Comparison of ENCODE assay signal across 6 cellular contexts in genomic region chr19:1237027-1237659, GRCh38. TPM values are rescaled to one million over a fixed set of nuclear protein-coding genes. Genes with fewer than 3 reads are reported as not detected.
DNase-seq lines count a peak whose midpoint lies in the region; ATAC-seq and TF ChIP-seq lines count a peak whose summit lies in the region.

No MANE protein-coding gene starts in this region.

- peaks cover 4% of the 10 kb centered on the region for H3K27me3 ChIP-seq in ovary

- intact Hi-C loops in ovary (cut with DNase I): loop anchor here in 1 of 4 donors (10.0 kb wide), 1 partner anchor 312 kb away; the partner anchor contains the start of gene ARID3A

- H3K4me3 ChIP-seq in cardiac fibroblast (replicated peaks in 1 of 2; ENCODE audit: low read depth in 2 of 2, low read length in 2 of 2) (peak overlapping the region; percentile 69 to 74), ovary (peak overlapping the region; percentile 37)

- WGBS in ovary, 3 donors: 0 to 2% (median 1%) methylated on average over 37 to 60 of the region's 60 CpGs

- H3K9me3 ChIP-seq in ovary: no peaks in the 10 kb centered on the region

- H3K36me3 Mint-ChIP-seq in HFFc6 (ENCODE audit: low read depth): no peaks in the 10 kb centered on the region

- H3K27ac Mint-ChIP-seq in HFFc6: no peak overlapping the region

- H3K4me3 Mint-ChIP-seq in HFFc6: peak overlapping the region; percentile 73

- H3K9me3 Mint-ChIP-seq in HFFc6: no peaks in the 10 kb centered on the region

- TF ChIP-seq POLR2A in ovary (IDR thresholded peaks at IDR 0.05): no peak

- no peaks in the 10 kb centered on the region for H3K36me3 ChIP-seq in ovary

- TF ChIP-seq CTCF in HFFc6 (IDR thresholded peaks at IDR 0.05) (no peak), cardiac fibroblast (IDR thresholded peaks at IDR 0.05; ENCODE audit: low read depth, low read length) (no peak), ovary (IDR thresholded peaks at IDR 0.05) (no peak)

- peaks cover 17% of the 10 kb centered on the region for H3K4me1 Mint-ChIP-seq in HFFc6 (ENCODE audit: low read depth)

- TF ChIP-seq EP300 in ovary (IDR thresholded peaks at IDR 0.05): no peak

- no peak for ATAC-seq in HG03565 (IDR thresholded peaks at IDR 0.05; ENCODE audit: unreplicated experiment)

- H3K27me3 Mint-ChIP-seq in HFFc6 (ENCODE audit: insufficient read depth): peaks cover 4% of the 10 kb centered on the region

- DNase-seq in HFFc6: no peak
- peak in 1 of 2 donors; percentile 20 for DNase-seq in cardiac fibroblast (ENCODE audit: low read depth in 2 of 2)
- peak in 3 of 5 donors; percentile 65 to 73 (median 70) for DNase-seq in ovary
- DNase-seq in epidermal melanocyte (ENCODE audit: insufficient read length, low spot score): no peak
- no peak for DNase-seq in NCI-H1930 (lab: John Stamatoyannopoulos, UW)

- peaks cover 28% of the 10 kb centered on the region for H3K4me1 ChIP-seq in ovary (ENCODE audit: insufficient read depth)

- H3K27ac ChIP-seq in ovary: peak overlapping the region in 1 of 2 donors; percentile 48

RNA-seq across cellular contexts. Expression of gene CBARP, which starts 0.7 kb away (rescaled TPM):
- 10 to 100 TPM in 1 of 6 experiments, 1 to 10 TPM in 5; 7.6 to 12.7 (median 8.6) TPM for total RNA-seq in HFFc6 (2021; fragmentation: NEBNext Ultra II Directional; extraction: Animal tissue kit (Norgen Biotek cat#: 25700))
- 10 to 100 TPM in 2 of 7 donors, 1 to 10 TPM in 2, under 1 TPM in 3; 0.61 to 21.1 (median 2.4) TPM for total RNA-seq in ovary
- under 1 TPM in 1 of 2 donors, not detected in 1; 0.45 TPM for polyA plus RNA-seq in ovary

RNA-seq across cellular contexts. Expression of gene ATP5F1D, which starts 4.4 kb away (rescaled TPM):
- 100 to 1,000 TPM; 190 to 243 (median 217) TPM for total RNA-seq in HFFc6 (2021; fragmentation: NEBNext Ultra II Directional; extraction: Animal tissue kit (Norgen Biotek cat#: 25700))
- 100 to 1,000 TPM in 6 of 7 donors, 10 to 100 TPM in 1; 71.9 to 218 (median 148) TPM for total RNA-seq in ovary
- polyA plus RNA-seq in ovary: 100 to 1,000 TPM in 1 of 2 donors, 1 to 10 TPM in 1; 1.3 to 110 TPM

RNA-seq across cellular contexts. Expression of gene MIDN, which starts 11.2 kb away (rescaled TPM):
- total RNA-seq in HFFc6 (2021; fragmentation: NEBNext Ultra II Directional; extraction: Animal tissue kit (Norgen Biotek cat#: 25700)): 10 to 100 TPM; 58.4 to 73.3 (median 67.4) TPM
- 100 to 1,000 TPM in 5 of 7 donors, 10 to 100 TPM in 2; 44.9 to 261 (median 107) TPM for total RNA-seq in ovary
- 10 to 100 TPM; 10.1 to 26.7 TPM for polyA plus RNA-seq in ovary

RNA-seq across cellular contexts. Expression of gene STK11, which starts 31.6 kb away (rescaled TPM):
- total RNA-seq in HFFc6 (2021; fragmentation: NEBNext Ultra II Directional; extraction: Animal tissue kit (Norgen Biotek cat#: 25700)): 10 to 100 TPM; 52.9 to 59.1 (median 56.7) TPM
- 10 to 100 TPM; 38.7 to 71.2 (median 54.2) TPM for total RNA-seq in ovary
- 10 to 100 TPM; 36.9 to 57.4 TPM for polyA plus RNA-seq in ovary

RNA-seq across cellular contexts. Expression of gene CIRBP, which starts 32.0 kb away (rescaled TPM):
- total RNA-seq in HFFc6 (2021; fragmentation: NEBNext Ultra II Directional; extraction: Animal tissue kit (Norgen Biotek cat#: 25700)): 100 to 1,000 TPM; 160 to 243 (median 190) TPM
- 100 to 1,000 TPM; 602 to 917 (median 855) TPM for total RNA-seq in ovary
- polyA plus RNA-seq in ovary: 1,000 to 10,000 TPM in 1 of 2 donors, 100 to 1,000 TPM in 1; 610 to 1,254 TPM

Comparison
In these comparisons a context has a peak if more than half of its experiments do, and no peak if none do; other contexts are left out.
1. DNase-seq: peak in ovary (3 of 5); none in HFFc6 (single experiment), epidermal melanocyte (single experiment) and NCI-H1930 (0 of 2).